Comparison of ENCODE assay signal across 12 cellular contexts in the genomic region with DNA sequence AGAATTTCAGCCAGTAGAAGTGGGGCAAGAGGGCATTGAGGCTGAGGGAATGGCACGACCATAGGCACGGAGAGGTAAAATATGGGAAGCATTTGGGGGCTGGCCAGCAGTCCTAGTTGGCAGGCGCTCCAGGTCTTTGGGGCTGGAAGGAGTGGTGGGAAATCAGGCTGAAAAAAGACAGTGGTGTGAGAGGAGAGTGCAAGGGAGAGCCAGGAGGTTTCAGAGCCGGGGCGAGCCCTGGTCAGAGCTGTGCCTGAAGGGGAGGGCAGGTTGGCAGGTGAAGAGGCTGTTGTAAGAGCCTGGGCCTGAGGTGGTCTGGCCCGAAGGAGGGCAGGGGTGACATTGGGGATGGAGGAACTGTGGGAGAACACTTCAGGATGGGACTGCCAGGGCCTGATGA. TPM values are rescaled to one million over a fixed set of nuclear protein-coding genes. Genes with fewer than 3 reads are reported as not detected.
A peak's percentile ranks its signal among the peaks of the same experiment; 100 is the strongest.
DNase-seq lines count a peak whose midpoint lies in the region; ATAC-seq and TF ChIP-seq lines count a peak whose summit lies in the region.
"Had no signal": no experiment of that assay in that cellular context is flagged by ENCODE, and none has a peak within 500 bp of the region (broad histone marks: within the 10 kb centered on the region; RNA-seq: fewer than 3 reads in every experiment).

No MANE protein-coding gene starts in this region.

- intact Hi-C loops in Caco-2 (cut with micrococcal nuclease; ENCODE audit: unreplicated experiment) = no loop called here

- H3F3A ChIP-seq in Loucy (ENCODE audit: low read depth) = no peaks in the 10 kb centered on the region

- H3K4me3 ChIP-seq in Caco-2 (ENCODE audit: low read depth, low read length) = no peak overlapping the region
- H3K4me3 ChIP-seq in Loucy (ENCODE audit: low read length, poor library complexity, severe bottlenecking) = no peak overlapping the region

- H3K4me3 Mint-ChIP-seq in Caco-2 (ENCODE audit: unreplicated experiment) = peak overlapping the region; percentile 50
- peak overlapping the region; percentile 35 to 92 for H3K4me3 Mint-ChIP-seq in effector memory CD8-positive, alpha-beta T cell
- peak overlapping the region; percentile 71 to 94 (median 78) for H3K4me3 Mint-ChIP-seq in nephron

- H3K4me1 Mint-ChIP-seq in Caco-2 (ENCODE audit: low read depth, unreplicated experiment) = no peaks in the 10 kb centered on the region
- H3K4me1 Mint-ChIP-seq in effector memory CD8-positive, alpha-beta T cell (ENCODE audit: low read depth in 2 of 2) = peaks cover 22 to 23% of the 10 kb centered on the region in 2 donors
- peaks cover 13% of the 10 kb centered on the region for H3K4me1 Mint-ChIP-seq in nephron

- H2AFZ ChIP-seq in Loucy (ENCODE audit: low read length) = no peak overlapping the region

- peak overlapping the region; percentile 38 for H3K27ac Mint-ChIP-seq in Caco-2 (ENCODE audit: unreplicated experiment)
- H3K27ac Mint-ChIP-seq in effector memory CD8-positive, alpha-beta T cell = no peak overlapping the region
- peak overlapping the region in 2 of 3 experiments; percentile 29 to 43 for H3K27ac Mint-ChIP-seq in nephron

- H3K79me2 ChIP-seq in Loucy (ENCODE audit: insufficient read depth, low read length) = peaks cover 33% of the 10 kb centered on the region

- H3K4me2 ChIP-seq in Loucy (ENCODE audit: low read depth, low read length, poor library complexity, severe bottlenecking) = peak overlapping the region; percentile 79

- BruUV-seq in Caco-2 (replicated peaks; lab: Mats Ljungman, UMichigan) = no TSS peak

- no peak for ATAC-seq in effector memory CD8-positive, alpha-beta T cell (replicated peaks)
- ATAC-seq in HG03175 (IDR thresholded peaks at IDR 0.05; ENCODE audit: unreplicated experiment) = no peak
- no peak for ATAC-seq in GM19023 (IDR thresholded peaks at IDR 0.05; ENCODE audit: unreplicated experiment)
- ATAC-seq in GM18498 (IDR thresholded peaks at IDR 0.05; ENCODE audit: unreplicated experiment) = no peak

- peak overlapping the region; percentile 82 for H3K9ac ChIP-seq in Loucy (ENCODE audit: low read depth, low read length, poor library complexity, severe bottlenecking)

- no peaks in the 10 kb centered on the region for H3K9me3 Mint-ChIP-seq in Caco-2 (ENCODE audit: unreplicated experiment)
- no peaks in the 10 kb centered on the region for H3K9me3 Mint-ChIP-seq in effector memory CD8-positive, alpha-beta T cell
- H3K9me3 Mint-ChIP-seq in nephron = no peaks in the 10 kb centered on the region

- H3K27me3 Mint-ChIP-seq in Caco-2 (ENCODE audit: insufficient read depth, unreplicated experiment) = no peaks in the 10 kb centered on the region
- no peaks in the 10 kb centered on the region for H3K27me3 Mint-ChIP-seq in effector memory CD8-positive, alpha-beta T cell
- no peaks in the 10 kb centered on the region for H3K27me3 Mint-ChIP-seq in nephron (ENCODE audit: low read depth)

- H3K36me3 ChIP-seq in Caco-2 (ENCODE audit: control insufficient read depth, insufficient read depth, low read length) (no peaks in the 10 kb centered on the region), Loucy (ENCODE audit: insufficient read depth, low read length) (no peaks in the 10 kb centered on the region)
- H3K36me3 ChIP-seq: transverse colon had no signal

- H4K20me1 ChIP-seq in Loucy (ENCODE audit: insufficient read depth, low read length, poor library complexity, severe bottlenecking) = peaks cover 25% of the 10 kb centered on the region

- POLR2A ChIA-PET in Caco-2 (lab: Charles Lee) = no interaction called here

- DNase-seq in Caco-2 = no peak
- no peak for DNase-seq in effector memory CD8-positive, alpha-beta T cell
- DNase-seq: NCI-H1105, NCI-H510A, small intestine, transverse colon had no signal

- H3K9me3 ChIP-seq in Caco-2 (no peaks in the 10 kb centered on the region), Loucy (ENCODE audit: insufficient read depth, low read depth, low read length) (no peaks in the 10 kb centered on the region)
- H3K9me3 ChIP-seq: transverse colon had no signal

- H3K4me1 ChIP-seq in Caco-2 (0 out of 2 replicates have a peak, but pooled peaks cover 3% of the 10 kb centered on the region), Loucy (ENCODE audit: insufficient read depth, low read length, poor library complexity, severe bottlenecking) (peaks cover 23% of the 10 kb centered on the region)

- H3K27me3 ChIP-seq in Caco-2 (replicated peaks; ENCODE audit: control insufficient read depth, insufficient read depth, low read length) (no peaks in the 10 kb centered on the region), Loucy (ENCODE audit: insufficient read depth, low read length, poor library complexity, severe bottlenecking) (no peaks in the 10 kb centered on the region)
- H3K27me3 ChIP-seq: transverse colon had no signal

- no peaks in the 10 kb centered on the region for H3K9me2 ChIP-seq in Loucy (replicated peaks; ENCODE audit: low read depth, low read length)

- peaks cover 11% of the 10 kb centered on the region for H3K36me3 Mint-ChIP-seq in Caco-2 (ENCODE audit: insufficient read depth, unreplicated experiment)
- peaks cover 11% of the 10 kb centered on the region for H3K36me3 Mint-ChIP-seq in effector memory CD8-positive, alpha-beta T cell (ENCODE audit: insufficient read depth)
- H3K36me3 Mint-ChIP-seq in nephron (ENCODE audit: low read depth) = no peaks in the 10 kb centered on the region

- CTCF ChIA-PET in Caco-2 (lab: Charles Lee) = no interaction called here

- TF ChIP-seq CTCF in Caco-2 (IDR thresholded peaks at IDR 0.05; ENCODE audit: insufficient read depth in 1 of 2, low read depth in 1 of 2, low read length in 1 of 2, severe bottlenecking in 1 of 2, unreplicated experiment in 1 of 2) = no peak
- TF ChIP-seq CTCF in Loucy (conservative IDR thresholded peaks at IDR 0.05; ENCODE audit: low read length) = no peak
- TF ChIP-seq CTCF in nephron (IDR thresholded peaks at IDR 0.05; ENCODE audit: unreplicated experiment in 3 of 3) = no peak

RNA-seq across cellular contexts. Expression of a gene that starts 1.6 kb away (rescaled TPM):
- 67.3 and 71.1 TPM in 2 replicates for total RNA-seq in Caco-2 (2022)

RNA-seq across cellular contexts. Expression of a gene that starts 16.3 kb away (rescaled TPM):
- total RNA-seq in Caco-2 (2022) = 0.67 and 0.75 TPM in 2 replicates

RNA-seq across cellular contexts. Expression of a gene that starts 55.2 kb away (rescaled TPM):
- total RNA-seq in Caco-2 (2022) = not detected in 2 replicates
- total RNA-seq: RPMI7951 had no signal

Comparison
In these comparisons a context has a peak if more than half of its experiments do, and no peak if none do; other contexts are left out.
1. H3K27ac Mint-ChIP-seq: peak in Caco-2 (single experiment) and nephron (2 of 3); none in effector memory CD8-positive, alpha-beta T cell (0 of 2).
2. Peak in every context shown above with its lines, with median percentiles within 50 percentile points of each other: H3K4me3 Mint-ChIP-seq.